ENCODE assay signal across 23 cellular contexts in the genomic region with DNA sequence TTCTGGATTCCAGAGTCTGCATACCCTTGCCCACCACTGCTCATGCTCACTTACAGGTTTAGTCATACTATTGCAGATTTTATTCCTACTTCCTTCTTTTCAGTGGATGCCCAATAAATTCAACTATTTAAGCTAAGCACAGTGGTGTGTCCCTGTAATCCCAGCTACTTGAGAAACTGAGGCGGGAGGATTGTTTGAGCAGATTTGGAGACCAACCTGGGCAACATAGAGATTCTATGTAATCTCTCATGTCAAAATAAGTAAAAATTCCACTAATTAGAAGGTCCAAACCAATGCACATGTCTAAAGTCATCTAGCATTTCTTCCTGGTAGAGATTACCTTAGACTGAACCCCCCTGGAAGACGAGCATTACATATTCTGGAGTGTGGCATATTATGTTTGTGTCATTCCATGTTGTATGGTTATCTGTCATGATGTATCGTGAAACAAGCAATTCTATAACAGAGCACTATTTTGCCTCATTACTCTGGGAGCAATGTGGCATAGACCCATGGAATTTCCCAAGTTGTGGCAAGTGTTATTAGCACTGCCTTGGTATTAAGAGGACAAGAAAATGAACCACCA. TPM values are rescaled to one million over a fixed set of nuclear protein-coding genes. Genes with fewer than 3 reads are reported as not detected.
DNase-seq lines count a peak whose midpoint lies in the region; ATAC-seq and TF ChIP-seq lines count a peak whose summit lies in the region.
"Had no signal": no experiment of that assay in that cellular context is flagged by ENCODE, and none has a peak within 500 bp of the region (broad histone marks: within the 10 kb centered on the region; RNA-seq: fewer than 3 reads in every experiment).

No MANE protein-coding gene starts in this region.

- peaks cover 0 to 12% (median 2%) of the 10 kb centered on the region in 3 donors for H3K27me3 Mint-ChIP-seq in immature natural killer cell (ENCODE audit: low read depth in 3 of 3)
- H3K27me3 Mint-ChIP-seq: activated naive CD8-positive, alpha-beta T cell treated with anti-CD3 and anti-CD28 coated beads, Interleukin-2, amount 10 ng/mL, durations not matched to agents 7 days and 5 days; CD4-positive, alpha-beta T cell had no signal

- no peaks in the 10 kb centered on the region for H3K9me3 Mint-ChIP-seq in immature natural killer cell
- H3K9me3 Mint-ChIP-seq: activated naive CD8-positive, alpha-beta T cell treated with anti-CD3 and anti-CD28 coated beads, Interleukin-2, amount 10 ng/mL, durations not matched to agents 7 days and 5 days; CD4-positive, alpha-beta T cell had no signal

- DNase-seq in NOMO-1 treated with DMSO at 0.1 percent for 48 hours (lab: John Stamatoyannopoulos, UW; ENCODE audit: unreplicated experiment) (peak; percentile 18), NOMO-1 treated with dmso at 0.1 percent for 144 hours (lab: John Stamatoyannopoulos, UW; ENCODE audit: unreplicated experiment) (no peak), DND-41 (no peak), RWPE2 (ENCODE audit: low spot score) (no peak), immature natural killer cell (no peak), SK-N-DZ (ENCODE audit: low spot score) (no peak), hippocampal formation (lab: John Stamatoyannopoulos, UW) (no peak)
- no peak for DNase-seq in stimulated activated CD4-positive, alpha-beta T cell treated with anti-CD3 and anti-CD28 coated beads, Interleukin-4, amount 100 ng/mL, for 4 hours
- DNase-seq: activated CD4-positive, alpha-beta T cell treated with anti-CD3 and anti-CD28 coated beads, Interleukin-2, amount 50 U/mL, for 1 hour; activated naive CD8-positive, alpha-beta T cell treated with anti-CD3 and anti-CD28 coated beads, Interleukin-2, amount 10 ng/mL, durations not matched to agents 7 days and 5 days; CD4-positive, alpha-beta T cell; cortex of kidney; EL; gastrocnemius medialis; H7; KG1; NCI-H1417 treated with DMSO at 0.1 percent for 48 hours; nucleus accumbens; Peyer's patch; right cardiac atrium; stimulated activated naive CD4-positive, alpha-beta T cell treated with Interleukin-2 at 50 U/mL for 16 hours; transverse colon had no signal

- H3K27ac Mint-ChIP-seq in immature natural killer cell, result peak overlapping the region in 4 of 6 donors; percentile 59 to 84 (median 64)
- H3K27ac Mint-ChIP-seq: activated naive CD8-positive, alpha-beta T cell treated with anti-CD3 and anti-CD28 coated beads, Interleukin-2, amount 10 ng/mL, durations not matched to agents 7 days and 5 days had no signal

- no peak overlapping the region for H2AFZ ChIP-seq in DND-41 (ENCODE audit: low read depth, low read length)

- ATAC-seq in DND-41 (ENCODE audit: insufficient read depth, low read depth) (peak; percentile 41), RWPE2 (ENCODE audit: low read depth) (peak; percentile 23; the same call in 1 of the 3 replicates)
- ATAC-seq: gastrocnemius medialis, left lobe of liver, right cardiac atrium had no signal

- H3K4me3 Mint-ChIP-seq in immature natural killer cell, result no peak overlapping the region
- H3K4me3 Mint-ChIP-seq: activated naive CD8-positive, alpha-beta T cell treated with anti-CD3 and anti-CD28 coated beads, Interleukin-2, amount 10 ng/mL, durations not matched to agents 7 days and 5 days; CD4-positive, alpha-beta T cell had no signal

- H3K9me3 ChIP-seq in DND-41 (ENCODE audit: insufficient read depth, low read length, severe bottlenecking), result no peaks in the 10 kb centered on the region
- H3K9me3 ChIP-seq in RWPE2 (ENCODE audit: severe bottlenecking), result no peaks in the 10 kb centered on the region
- H3K9me3 ChIP-seq: gastrocnemius medialis, Peyer's patch, transverse colon had no signal

- no peak overlapping the region for H3K27ac ChIP-seq in DND-41 (ENCODE audit: low read length)
- no peak overlapping the region for H3K27ac ChIP-seq in RWPE2 (ENCODE audit: poor library complexity, severe bottlenecking)
- H3K27ac ChIP-seq: gastrocnemius medialis, Peyer's patch, transverse colon had no signal

- H3K36me3 ChIP-seq in DND-41 (ENCODE audit: insufficient read depth, low read length) (peaks cover 29% of the 10 kb centered on the region), RWPE2 (ENCODE audit: low read depth) (peaks cover 29% of the 10 kb centered on the region)

- peaks cover 6 to 27% (median 15%) of the 10 kb centered on the region in 3 donors for H3K36me3 Mint-ChIP-seq in immature natural killer cell

- peaks cover 12% of the 10 kb centered on the region for H3K79me2 ChIP-seq in DND-41 (ENCODE audit: insufficient read depth, low read length)

- H3K4me3 ChIP-seq in DND-41 (ENCODE audit: low read depth in 1 of 2, low read length in 2 of 2), result no peak overlapping the region
- H3K4me3 ChIP-seq in RWPE2 (ENCODE audit: severe bottlenecking), result no peak overlapping the region
- H3K4me3 ChIP-seq: gastrocnemius medialis, Peyer's patch, transverse colon had no signal

- no peak for TF ChIP-seq CTCF in DND-41 (IDR thresholded peaks at IDR 0.05; ENCODE audit: borderline replicate concordance, extremely low read depth, low read length, poor library complexity, severe bottlenecking)
- TF ChIP-seq CTCF in RWPE2 (IDR thresholded peaks at IDR 0.05; ENCODE audit: poor library complexity, severe bottlenecking), result no peak

- no peaks in the 10 kb centered on the region for H3K27me3 ChIP-seq in DND-41 (ENCODE audit: insufficient read depth, low read length, poor library complexity)
- H3K27me3 ChIP-seq in RWPE2 (ENCODE audit: insufficient read depth, poor library complexity, severe bottlenecking), result no peaks in the 10 kb centered on the region
- H3K27me3 ChIP-seq: gastrocnemius medialis, Peyer's patch, transverse colon had no signal

- H3K9ac ChIP-seq in DND-41 (ENCODE audit: low read depth, low read length), result no peak overlapping the region

- no peak overlapping the region for H3K4me2 ChIP-seq in DND-41 (ENCODE audit: insufficient read depth, low read length)

- H4K20me1 ChIP-seq in DND-41 (ENCODE audit: insufficient read depth, low read length), result peaks cover 11% of the 10 kb centered on the region

- H3K4me1 ChIP-seq in DND-41 (ENCODE audit: insufficient read depth, low read length) (peaks cover 10% of the 10 kb centered on the region), RWPE2 (ENCODE audit: insufficient read depth, poor library complexity, severe bottlenecking) (no peaks in the 10 kb centered on the region)
- H3K4me1 ChIP-seq: Peyer's patch had no signal

- peaks cover 25 to 48% of the 10 kb centered on the region in 2 donors for H3K4me1 Mint-ChIP-seq in immature natural killer cell

RNA-seq across cellular contexts. Expression of a gene that starts 8.3 kb away (rescaled TPM):
- 100 to 1,000 TPM; 629 to 859 (median 662) TPM for polyA plus RNA-seq in immature natural killer cell
- 1,342 and 1,760 TPM in 2 replicates for polyA plus RNA-seq in SK-N-DZ (2014; cell fraction: cytosol; rRNA removed)
- 947 and 1,128 TPM in 2 replicates for polyA plus RNA-seq in SK-N-DZ (2014; cell fraction: nucleus; rRNA removed)

RNA-seq across cellular contexts. Expression of a gene that starts 35.1 kb away (rescaled TPM):
- not detected for polyA plus RNA-seq in immature natural killer cell
- not detected in 2 replicates for polyA plus RNA-seq in SK-N-DZ (2014; cell fraction: cytosol; rRNA removed)
- not detected in 2 replicates for polyA plus RNA-seq in SK-N-DZ (2014; cell fraction: nucleus; rRNA removed)
- polyA plus RNA-seq: right cardiac atrium had no signal
